1 cellular context compared by ENCODE assay signal in the genomic region with DNA sequence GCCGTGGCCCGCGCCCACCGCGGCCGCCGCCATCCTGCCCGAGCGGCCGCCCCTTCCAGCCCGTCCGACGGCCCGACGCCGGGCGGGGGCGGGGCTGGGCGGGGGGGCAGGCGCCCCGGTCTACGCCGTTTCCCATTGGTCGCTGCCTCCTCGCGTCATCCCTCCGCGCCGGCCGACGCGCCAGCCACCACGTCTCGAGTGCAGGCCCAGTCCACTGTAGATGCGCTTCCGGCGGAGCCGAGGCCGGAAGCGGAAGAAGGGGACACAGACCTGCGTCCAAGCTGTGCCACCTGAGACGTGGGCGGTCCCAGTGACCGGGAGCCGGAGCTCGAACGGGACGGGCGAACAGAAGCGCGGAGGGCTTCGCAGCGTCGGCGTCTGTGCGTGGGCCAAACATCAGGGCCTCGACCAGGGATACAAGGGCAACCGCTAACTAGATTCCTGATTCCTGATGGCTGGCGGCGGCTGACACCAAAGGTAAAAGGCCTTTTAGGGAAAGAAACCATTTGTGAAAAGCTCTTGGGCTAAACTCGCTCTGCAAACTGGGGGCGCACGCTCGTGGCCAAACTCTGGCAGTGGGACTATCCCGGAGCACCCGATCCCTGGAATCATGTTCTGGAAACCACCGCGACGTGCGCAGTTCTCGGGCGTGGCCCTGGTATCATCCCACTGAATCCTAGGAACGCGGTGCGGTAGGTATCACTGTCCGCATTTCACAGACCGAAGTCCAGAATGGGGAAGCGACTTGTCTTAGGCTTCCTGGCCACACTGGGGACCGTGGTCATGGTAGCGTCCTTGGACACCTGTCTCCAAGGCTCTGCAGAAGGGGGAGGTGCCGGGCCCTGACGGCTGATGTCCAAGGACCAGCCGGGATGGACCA.
TF ChIP-seq lines count a peak whose summit lies in the region.

TSS of gene SLC35E1 (minus strand) at position 84 of the 880 bp plus-strand sequence. CDS start at position 33, 51 bp downstream.

TF ChIP-seq in K562, 482 proteins besides CTCF, POLR2A, EP300 and RAD21 (continued from another document and continues in another):
- TF ChIP-seq ZNF740 (CRISPR knock-in tag; IDR thresholded peaks at IDR 0.05) (peak; percentile 93), ZNF740 (tag; IDR thresholded peaks at IDR 0.05) (peak in 1 of 2 experiments; percentile 87; a peak in 2 of 4 replicates), GTF2E2 (tag; IDR thresholded peaks at IDR 0.05) (no peak), NFXL1 (CRISPR knock-in tag; IDR thresholded peaks at IDR 0.05) (no peak), ZBTB43 (CRISPR knock-in tag; IDR thresholded peaks at IDR 0.05) (no peak), SRSF9 (IDR thresholded peaks at IDR 0.05; ENCODE audit: borderline replicate concordance, low read depth, low read length) (no peak), NCOA2 (IDR thresholded peaks at IDR 0.05; ENCODE audit: partially characterized antibody in 2 of 2) (no peak), ZNF212 (CRISPR knock-in tag; IDR thresholded peaks at IDR 0.05) (no peak), MTA2 (IDR thresholded peaks at IDR 0.05; ENCODE audit: low read depth) (no peak), IFI16 (CRISPR knock-in tag; IDR thresholded peaks at IDR 0.05) (no peak), NFIX (CRISPR knock-in tag; IDR thresholded peaks at IDR 0.05; ENCODE audit: low read depth) (no peak), ZNF764 (CRISPR knock-in tag; IDR thresholded peaks at IDR 0.05; ENCODE audit: low read depth) (no peak), CBFB (CRISPR knock-in tag; IDR thresholded peaks at IDR 0.05) (no peak), ZNF165 (CRISPR knock-in tag; IDR thresholded peaks at IDR 0.05; ENCODE audit: borderline replicate concordance) (no peak), ZNF282 (CRISPR knock-in tag; IDR thresholded peaks at IDR 0.05) (no peak), GTF2A2 (tag; IDR thresholded peaks at IDR 0.05) (no peak), NR2C2 (CRISPR knock-in tag; IDR thresholded peaks at IDR 0.05) (no peak; the same call in 1 of the 2 replicates), NR2C2 (tag; IDR thresholded peaks at IDR 0.05) (peak; percentile 94), SAFB2 (IDR thresholded peaks at IDR 0.05; ENCODE audit: borderline replicate concordance, low read depth, low read length, severe bottlenecking) (no peak), MEF2D (tag; conservative IDR thresholded peaks at IDR 0.05; ENCODE audit: low read depth) (no peak), ATF1 (CRISPR knock-in tag; IDR thresholded peaks at IDR 0.05) (peak; percentile 99), ATF1 (tag; IDR thresholded peaks at IDR 0.05) (peak; percentile 98), POLR3A (IDR thresholded peaks at IDR 0.05; ENCODE audit: borderline replicate concordance, extremely low read depth, insufficient read depth, insufficient read length) (no peak), ZBTB17 (CRISPR knock-in tag; IDR thresholded peaks at IDR 0.05) (no peak), RBM34 (IDR thresholded peaks at IDR 0.05; ENCODE audit: borderline replicate concordance, insufficient read depth, low read length) (no peak), NFYB (IDR thresholded peaks at IDR 0.05; ENCODE audit: extremely low read depth, insufficient read length) (peak; percentile 5), TAL1 (IDR thresholded peaks at IDR 0.05) (no peak), DEAF1 (CRISPR knock-in tag; IDR thresholded peaks at IDR 0.05) (no peak), ZNF134 (CRISPR knock-in tag; conservative IDR thresholded peaks at IDR 0.05) (no peak), SNAPC5 (CRISPR knock-in tag; IDR thresholded peaks at IDR 0.05) (no peak), TAF15 (IDR thresholded peaks at IDR 0.05; ENCODE audit: low read depth, low read length) (no peak), ZNF778 (CRISPR knock-in tag; IDR thresholded peaks at IDR 0.05) (no peak), MCM3 (IDR thresholded peaks at IDR 0.05) (no peak), HNRNPH1 (optimal IDR thresholded peaks at IDR 0.05; ENCODE audit: low read depth, low read length) (no peak), ZNF384 (IDR thresholded peaks at IDR 0.05; ENCODE audit: low read depth, low read length) (peak; percentile 16; the same call in 1 of the 2 replicates), ARID1B (IDR thresholded peaks at IDR 0.05) (no peak), TCFL5 (CRISPR knock-in tag; conservative IDR thresholded peaks at IDR 0.05) (no peak), HSF4 (CRISPR knock-in tag; IDR thresholded peaks at IDR 0.05; ENCODE audit: borderline replicate concordance) (no peak), ZNF76 (CRISPR knock-in tag; IDR thresholded peaks at IDR 0.05; ENCODE audit: borderline replicate concordance) (no peak), TCF7L2 (IDR thresholded peaks at IDR 0.05; ENCODE audit: low read depth, low read length) (no peak), ETS2 (tag; IDR thresholded peaks at IDR 0.05; ENCODE audit: borderline replicate concordance, poor library complexity, severe bottlenecking) (no peak), KAT7 (CRISPR knock-in tag; IDR thresholded peaks at IDR 0.05; ENCODE audit: borderline replicate concordance) (peak; percentile 91; the same call in 1 of the 2 replicates), MAX (CRISPR knock-in tag; IDR thresholded peaks at IDR 0.05) (no peak; the same call in 1 of the 2 replicates), ZBTB5 (IDR thresholded peaks at IDR 0.05) (no peak), CREBBP (IDR thresholded peaks at IDR 0.05; ENCODE audit: low read depth, low read length) (no peak), NFRKB (IDR thresholded peaks at IDR 0.05; ENCODE audit: low read depth) (no peak)
- TF ChIP-seq, protein P1, sequence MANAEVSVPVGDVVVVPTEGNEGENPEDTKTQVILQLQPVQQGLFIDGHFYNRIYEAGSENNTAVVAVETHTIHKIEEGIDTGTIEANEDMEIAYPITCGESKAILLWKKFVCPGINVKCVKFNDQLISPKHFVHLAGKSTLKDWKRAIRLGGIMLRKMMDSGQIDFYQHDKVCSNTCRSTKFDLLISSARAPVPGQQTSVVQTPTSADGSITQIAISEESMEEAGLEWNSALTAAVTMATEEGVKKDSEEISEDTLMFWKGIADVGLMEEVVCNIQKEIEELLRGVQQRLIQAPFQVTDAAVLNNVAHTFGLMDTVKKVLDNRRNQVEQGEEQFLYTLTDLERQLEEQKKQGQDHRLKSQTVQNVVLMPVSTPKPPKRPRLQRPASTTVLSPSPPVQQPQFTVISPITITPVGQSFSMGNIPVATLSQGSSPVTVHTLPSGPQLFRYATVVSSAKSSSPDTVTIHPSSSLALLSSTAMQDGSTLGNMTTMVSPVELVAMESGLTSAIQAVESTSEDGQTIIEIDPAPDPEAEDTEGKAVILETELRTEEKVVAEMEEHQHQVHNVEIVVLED (CRISPR knock-in tag; IDR thresholded peaks at IDR 0.05), result peak; percentile 57
- TF ChIP-seq, protein P2, sequence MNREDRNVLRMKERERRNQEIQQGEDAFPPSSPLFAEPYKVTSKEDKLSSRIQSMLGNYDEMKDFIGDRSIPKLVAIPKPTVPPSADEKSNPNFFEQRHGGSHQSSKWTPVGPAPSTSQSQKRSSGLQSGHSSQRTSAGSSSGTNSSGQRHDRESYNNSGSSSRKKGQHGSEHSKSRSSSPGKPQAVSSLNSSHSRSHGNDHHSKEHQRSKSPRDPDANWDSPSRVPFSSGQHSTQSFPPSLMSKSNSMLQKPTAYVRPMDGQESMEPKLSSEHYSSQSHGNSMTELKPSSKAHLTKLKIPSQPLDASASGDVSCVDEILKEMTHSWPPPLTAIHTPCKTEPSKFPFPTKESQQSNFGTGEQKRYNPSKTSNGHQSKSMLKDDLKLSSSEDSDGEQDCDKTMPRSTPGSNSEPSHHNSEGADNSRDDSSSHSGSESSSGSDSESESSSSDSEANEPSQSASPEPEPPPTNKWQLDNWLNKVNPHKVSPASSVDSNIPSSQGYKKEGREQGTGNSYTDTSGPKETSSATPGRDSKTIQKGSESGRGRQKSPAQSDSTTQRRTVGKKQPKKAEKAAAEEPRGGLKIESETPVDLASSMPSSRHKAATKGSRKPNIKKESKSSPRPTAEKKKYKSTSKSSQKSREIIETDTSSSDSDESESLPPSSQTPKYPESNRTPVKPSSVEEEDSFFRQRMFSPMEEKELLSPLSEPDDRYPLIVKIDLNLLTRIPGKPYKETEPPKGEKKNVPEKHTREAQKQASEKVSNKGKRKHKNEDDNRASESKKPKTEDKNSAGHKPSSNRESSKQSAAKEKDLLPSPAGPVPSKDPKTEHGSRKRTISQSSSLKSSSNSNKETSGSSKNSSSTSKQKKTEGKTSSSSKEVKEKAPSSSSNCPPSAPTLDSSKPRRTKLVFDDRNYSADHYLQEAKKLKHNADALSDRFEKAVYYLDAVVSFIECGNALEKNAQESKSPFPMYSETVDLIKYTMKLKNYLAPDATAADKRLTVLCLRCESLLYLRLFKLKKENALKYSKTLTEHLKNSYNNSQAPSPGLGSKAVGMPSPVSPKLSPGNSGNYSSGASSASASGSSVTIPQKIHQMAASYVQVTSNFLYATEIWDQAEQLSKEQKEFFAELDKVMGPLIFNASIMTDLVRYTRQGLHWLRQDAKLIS (CRISPR knock-in tag; IDR thresholded peaks at IDR 0.05), result no peak
- TF ChIP-seq, protein P3, sequence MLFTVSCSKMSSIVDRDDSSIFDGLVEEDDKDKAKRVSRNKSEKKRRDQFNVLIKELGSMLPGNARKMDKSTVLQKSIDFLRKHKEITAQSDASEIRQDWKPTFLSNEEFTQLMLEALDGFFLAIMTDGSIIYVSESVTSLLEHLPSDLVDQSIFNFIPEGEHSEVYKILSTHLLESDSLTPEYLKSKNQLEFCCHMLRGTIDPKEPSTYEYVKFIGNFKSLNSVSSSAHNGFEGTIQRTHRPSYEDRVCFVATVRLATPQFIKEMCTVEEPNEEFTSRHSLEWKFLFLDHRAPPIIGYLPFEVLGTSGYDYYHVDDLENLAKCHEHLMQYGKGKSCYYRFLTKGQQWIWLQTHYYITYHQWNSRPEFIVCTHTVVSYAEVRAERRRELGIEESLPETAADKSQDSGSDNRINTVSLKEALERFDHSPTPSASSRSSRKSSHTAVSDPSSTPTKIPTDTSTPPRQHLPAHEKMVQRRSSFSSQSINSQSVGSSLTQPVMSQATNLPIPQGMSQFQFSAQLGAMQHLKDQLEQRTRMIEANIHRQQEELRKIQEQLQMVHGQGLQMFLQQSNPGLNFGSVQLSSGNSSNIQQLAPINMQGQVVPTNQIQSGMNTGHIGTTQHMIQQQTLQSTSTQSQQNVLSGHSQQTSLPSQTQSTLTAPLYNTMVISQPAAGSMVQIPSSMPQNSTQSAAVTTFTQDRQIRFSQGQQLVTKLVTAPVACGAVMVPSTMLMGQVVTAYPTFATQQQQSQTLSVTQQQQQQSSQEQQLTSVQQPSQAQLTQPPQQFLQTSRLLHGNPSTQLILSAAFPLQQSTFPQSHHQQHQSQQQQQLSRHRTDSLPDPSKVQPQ (CRISPR knock-in tag; IDR thresholded peaks at IDR 0.05; ENCODE audit: borderline replicate concordance), result no peak
